ENCODE assay signal across 27 cellular contexts in genomic region chr4:136277741-136278140, GRCh38.
DNase-seq lines count a peak whose midpoint lies in the region; ATAC-seq, FAIRE-seq and TF ChIP-seq lines count a peak whose summit lies in the region.
"Had no signal": no experiment of that assay in that cellular context is flagged by ENCODE, and none has a peak within 500 bp of the region (broad histone marks: within the 10 kb centered on the region; RNA-seq: fewer than 3 reads in every experiment).

No MANE protein-coding gene starts in this region.

- H3K4ac ChIP-seq in H1 (replicated peaks; ENCODE audit: insufficient read length, low read depth, low read length) = no peak overlapping the region

- peak; percentile 28 for DNase-seq in NCI-H446 treated with DMSO at 0.1 percent for 48 hours (lab: John Stamatoyannopoulos, UW)
- DNase-seq in NCI-H446 (lab: John Stamatoyannopoulos, UW) = no peak
- DNase-seq in NCI-H69 (lab: John Stamatoyannopoulos, UW) = peak; percentile 85
- no peak for DNase-seq in H1 (ENCODE audit: low read depth in 1 of 2, low spot score in 2 of 2)
- DNase-seq in CD4-positive, alpha-beta memory T cell = no peak
- no peak for DNase-seq in stimulated activated naive B cell treated with anti-CD40 and anti-IgM and Interleukin-4, amounts not matched to agents 10 μg/mL and 1 μg/mL and 100 μg/mL, for 72 hours
- DNase-seq: 8988T; activated CD8-positive, alpha-beta T cell treated with anti-CD3 and anti-CD28 coated beads, Interleukin-2, amount 10 ng/mL, durations not matched to agents 7 days and 5 days; DND-41; effector CD8-positive, alpha-beta T cell; GOT3; immature natural killer cell; left colon; mucosa of descending colon; natural killer cell; NCI-H1417 treated with DMSO at 0.1 percent for 48 hours; PC-3; stimulated activated CD4-positive, alpha-beta T cell treated with anti-CD3 and anti-CD28 coated beads, Interleukin-15, amount 100 ng/mL, for 24 hours; substantia nigra; upper lobe of right lung had no signal

- H4K8ac ChIP-seq in H1 (ENCODE audit: extremely low read depth, insufficient read depth, low read length) = no peak overlapping the region

- H3K23me2 ChIP-seq in H1 (ENCODE audit: low read depth, low read length) = no peaks in the 10 kb centered on the region

- no peak overlapping the region for H3K4me3 Mint-ChIP-seq in CD4-positive, alpha-beta memory T cell
- no peak overlapping the region for H3K4me3 Mint-ChIP-seq in stimulated activated naive B cell treated with anti-CD40 and anti-IgM and Interleukin-4, amounts not matched to agents 10 μg/mL and 1 μg/mL and 100 μg/mL, for 72 hours
- H3K4me3 Mint-ChIP-seq: activated CD8-positive, alpha-beta T cell treated with anti-CD3 and anti-CD28 coated beads, Interleukin-2, amount 10 ng/mL, durations not matched to agents 7 days and 5 days; activated naive CD4-positive, alpha-beta T cell treated with anti-CD3 and anti-CD28 coated beads, Interleukin-2, amount 50 U/mL, for 24 hours; CD14-positive monocyte; immature natural killer cell; natural killer cell; stimulated activated memory B cell treated with anti-CD40 and anti-IgM and Interleukin-4, amounts not matched to agents 10 μg/mL and 1 μg/mL and 100 μg/mL, for 72 hours had no signal

- intact Hi-C loops in CD4-positive, alpha-beta memory T cell (cut with micrococcal nuclease) = no loop called here

- no peak overlapping the region for H2BK20ac ChIP-seq in H1 (ENCODE audit: low read length)

- H2AFZ ChIP-seq in H1 (ENCODE audit: low read length) = no peak overlapping the region

- H3K36me3 Mint-ChIP-seq in CD4-positive, alpha-beta memory T cell = no peaks in the 10 kb centered on the region
- H3K36me3 Mint-ChIP-seq in stimulated activated naive B cell treated with anti-CD40 and anti-IgM and Interleukin-4, amounts not matched to agents 10 μg/mL and 1 μg/mL and 100 μg/mL, for 72 hours = no peaks in the 10 kb centered on the region
- H3K36me3 Mint-ChIP-seq: activated naive CD4-positive, alpha-beta T cell treated with anti-CD3 and anti-CD28 coated beads, Interleukin-2, amount 50 U/mL, for 24 hours; CD14-positive monocyte; immature natural killer cell; natural killer cell; stimulated activated memory B cell treated with anti-CD40 and anti-IgM and Interleukin-4, amounts not matched to agents 10 μg/mL and 1 μg/mL and 100 μg/mL, for 72 hours had no signal

- CTCF ChIA-PET in H1 (lab: Charles Lee; ENCODE audit: partially characterized antibody) = no interaction called here
- CTCF ChIA-PET in CD4-positive, alpha-beta memory T cell (lab: Charles Lee; ENCODE audit: partially characterized antibody) = no interaction called here

- H3K14ac ChIP-seq in H1 (ENCODE audit: insufficient read length) = no peak overlapping the region

- H3K27me3 ChIP-seq in H1 (replicated peaks in 1 of 4; ENCODE audit: control insufficient read depth in 3 of 4, extremely low read depth in 1 of 4, insufficient read depth in 3 of 4, low read length in 3 of 4) = no peaks in the 10 kb centered on the region
- no peaks in the 10 kb centered on the region for H3K27me3 ChIP-seq in CD4-positive, alpha-beta memory T cell (ENCODE audit: insufficient read depth, low read length)
- H3K27me3 ChIP-seq: upper lobe of right lung had no signal

- no peaks in the 10 kb centered on the region for H3K9me3 ChIP-seq in H1 (ENCODE audit: insufficient read depth in 2 of 2, low read depth in 1 of 2, low read length in 1 of 2)
- no peaks in the 10 kb centered on the region for H3K9me3 ChIP-seq in CD4-positive, alpha-beta memory T cell (ENCODE audit: control insufficient read depth in 1 of 2, low read length in 2 of 2)
- H3K9me3 ChIP-seq: mucosa of descending colon, upper lobe of right lung had no signal

- H2BK15ac ChIP-seq in H1 (ENCODE audit: low read length) = no peak overlapping the region

- H3K27ac Mint-ChIP-seq in CD4-positive, alpha-beta memory T cell = no peak overlapping the region
- no peak overlapping the region for H3K27ac Mint-ChIP-seq in stimulated activated naive B cell treated with anti-CD40 and anti-IgM and Interleukin-4, amounts not matched to agents 10 μg/mL and 1 μg/mL and 100 μg/mL, for 72 hours
- H3K27ac Mint-ChIP-seq: activated CD8-positive, alpha-beta T cell treated with anti-CD3 and anti-CD28 coated beads, Interleukin-2, amount 10 ng/mL, durations not matched to agents 7 days and 5 days; activated naive CD4-positive, alpha-beta T cell treated with anti-CD3 and anti-CD28 coated beads, Interleukin-2, amount 50 U/mL, for 24 hours; CD14-positive monocyte; immature natural killer cell; natural killer cell; stimulated activated memory B cell treated with anti-CD40 and anti-IgM and Interleukin-4, amounts not matched to agents 10 μg/mL and 1 μg/mL and 100 μg/mL, for 72 hours had no signal

- no peak for TF ChIP-seq POLR2A in H1 (IDR thresholded peaks at IDR 0.05; ENCODE audit: control extremely low read depth in 1 of 2, low read depth in 2 of 2, low read length in 2 of 2)

- H3K18ac ChIP-seq in H1 (ENCODE audit: extremely low read depth, low read length) = no peak overlapping the region

- H3K4me1 ChIP-seq in H1 (replicated peaks in 1 of 4; ENCODE audit: control insufficient read depth in 3 of 4, insufficient read depth in 4 of 4, low read length in 3 of 4) = peaks cover 0 to 19% (median 11%) of the 10 kb centered on the region in 4 experiments; a peak in 3 of 7 replicates
- H3K4me1 ChIP-seq in CD4-positive, alpha-beta memory T cell (ENCODE audit: insufficient read depth, low read length) = no peaks in the 10 kb centered on the region
- H3K4me1 ChIP-seq: upper lobe of right lung had no signal

- H3K4me1 Mint-ChIP-seq in CD4-positive, alpha-beta memory T cell = no peaks in the 10 kb centered on the region
- no peaks in the 10 kb centered on the region for H3K4me1 Mint-ChIP-seq in stimulated activated naive B cell treated with anti-CD40 and anti-IgM and Interleukin-4, amounts not matched to agents 10 μg/mL and 1 μg/mL and 100 μg/mL, for 72 hours
- H3K4me1 Mint-ChIP-seq: activated naive CD4-positive, alpha-beta T cell treated with anti-CD3 and anti-CD28 coated beads, Interleukin-2, amount 50 U/mL, for 24 hours; CD14-positive monocyte; immature natural killer cell; natural killer cell; stimulated activated memory B cell treated with anti-CD40 and anti-IgM and Interleukin-4, amounts not matched to agents 10 μg/mL and 1 μg/mL and 100 μg/mL, for 72 hours had no signal

- H3K4me3 ChIP-seq in H1 (ENCODE audit: extremely low read depth in 1 of 4, insufficient read depth in 2 of 4, low read depth in 3 of 4, low read length in 4 of 4) = no peak overlapping the region
- no peak overlapping the region for H3K4me3 ChIP-seq in CD4-positive, alpha-beta memory T cell (ENCODE audit: low read length in 2 of 2)
- H3K4me3 ChIP-seq: mucosa of descending colon, upper lobe of right lung had no signal

- no peaks in the 10 kb centered on the region for H3K36me3 ChIP-seq in H1 (ENCODE audit: control insufficient read depth in 2 of 4, insufficient read depth in 4 of 4, low read length in 3 of 4)
- H3K36me3 ChIP-seq in CD4-positive, alpha-beta memory T cell (ENCODE audit: insufficient read depth, low read length) = no peaks in the 10 kb centered on the region
- H3K36me3 ChIP-seq: upper lobe of right lung had no signal

- H2BK12ac ChIP-seq in H1 (ENCODE audit: low read depth, low read length) = no peak overlapping the region

- no peak for TF ChIP-seq RAD21 in H1 (IDR thresholded peaks at IDR 0.05 in 1 of 2, conservative IDR thresholded peaks at IDR 0.05 in 1 of 2; ENCODE audit: low read depth in 2 of 2, low read length in 2 of 2)

- H2BK5ac ChIP-seq in H1 (ENCODE audit: low read depth, low read length) = no peak overlapping the region

- H4K20me1 ChIP-seq in H1 (replicated peaks in 1 of 2; ENCODE audit: control insufficient read depth in 1 of 2, insufficient read depth in 2 of 2, low read length in 2 of 2) = no peaks in the 10 kb centered on the region

- H2BK120ac ChIP-seq in H1 (replicated peaks; ENCODE audit: low read depth, low read length) = no peak overlapping the region

- ATAC-seq in GM19467 (IDR thresholded peaks at IDR 0.05; ENCODE audit: unreplicated experiment) = no peak
- ATAC-seq in GM21786 (IDR thresholded peaks at IDR 0.05; ENCODE audit: unreplicated experiment) = no peak
- no peak for ATAC-seq in stimulated activated naive B cell treated with anti-CD40 and anti-IgM and Interleukin-4, amounts not matched to agents 10 μg/mL and 1 μg/mL and 100 μg/mL, for 72 hours (replicated peaks)
- ATAC-seq: activated CD8-positive, alpha-beta T cell treated with anti-CD3 and anti-CD28 coated beads, Interleukin-2, amount 10 ng/mL, durations not matched to agents 7 days and 5 days; HepG2; left colon; mucosa of descending colon; natural killer cell; PC-3; Right ventricle myocardium inferior; stimulated activated memory B cell treated with anti-CD40 and anti-IgM and Interleukin-4, amounts not matched to agents 10 μg/mL and 1 μg/mL and 100 μg/mL, for 72 hours; upper lobe of right lung had no signal

- H2AK5ac ChIP-seq in H1 (ENCODE audit: low read depth, low read length) = no peak overlapping the region

- H3K79me2 ChIP-seq in H1 (ENCODE audit: control insufficient read depth in 1 of 2, insufficient read depth in 2 of 2, low read length in 2 of 2) = no peaks in the 10 kb centered on the region

- no peak overlapping the region for H4K91ac ChIP-seq in H1 (replicated peaks; ENCODE audit: insufficient read length, low read length)

- H3K9me3 Mint-ChIP-seq in CD4-positive, alpha-beta memory T cell = peaks cover 0 to 26% (median 3%) of the 10 kb centered on the region in 8 donors
- peaks cover 3 to 4% of the 10 kb centered on the region in 2 donors for H3K9me3 Mint-ChIP-seq in stimulated activated naive B cell treated with anti-CD40 and anti-IgM and Interleukin-4, amounts not matched to agents 10 μg/mL and 1 μg/mL and 100 μg/mL, for 72 hours

- TF ChIP-seq EP300 in H1 (IDR thresholded peaks at IDR 0.05; ENCODE audit: borderline replicate concordance in 1 of 2, low read depth in 2 of 2, low read length in 2 of 2) = no peak

- H4K5ac ChIP-seq in H1 (ENCODE audit: insufficient read length, low read depth, low read length) = peak overlapping the region; percentile 76

- H3K79me1 ChIP-seq in H1 (ENCODE audit: low read depth, low read length) = no peaks in the 10 kb centered on the region

- no peak for TF ChIP-seq CTCF in H1 (IDR thresholded peaks at IDR 0.05; ENCODE audit: control extremely low read depth in 1 of 3, insufficient read depth in 1 of 3, low read depth in 1 of 3, low read length in 3 of 3)

- H3K9ac ChIP-seq in H1 (replicated peaks in 1 of 4; ENCODE audit: extremely low read depth in 1 of 4, low read depth in 3 of 4, low read length in 3 of 4) = no peak overlapping the region

- no peak overlapping the region for H3K56ac ChIP-seq in H1 (replicated peaks; ENCODE audit: insufficient read length, low read depth, low read length)

- no peaks in the 10 kb centered on the region for H3K27me3 Mint-ChIP-seq in CD4-positive, alpha-beta memory T cell
- no peaks in the 10 kb centered on the region for H3K27me3 Mint-ChIP-seq in stimulated activated naive B cell treated with anti-CD40 and anti-IgM and Interleukin-4, amounts not matched to agents 10 μg/mL and 1 μg/mL and 100 μg/mL, for 72 hours
- H3K27me3 Mint-ChIP-seq: activated naive CD4-positive, alpha-beta T cell treated with anti-CD3 and anti-CD28 coated beads, Interleukin-2, amount 50 U/mL, for 24 hours; stimulated activated memory B cell treated with anti-CD40 and anti-IgM and Interleukin-4, amounts not matched to agents 10 μg/mL and 1 μg/mL and 100 μg/mL, for 72 hours had no signal

- no peak overlapping the region for H3K23ac ChIP-seq in H1 (ENCODE audit: insufficient read length)

- no peak for FAIRE-seq in H1 (lab: Jason Lieb, UNC)
- FAIRE-seq: HepG2 had no signal

- H3K27ac ChIP-seq in H1 (ENCODE audit: low read depth, low read length) = no peak overlapping the region
- no peak overlapping the region for H3K27ac ChIP-seq in CD4-positive, alpha-beta memory T cell (ENCODE audit: low read depth, low read length)
- H3K27ac ChIP-seq: upper lobe of right lung had no signal

- 84% methylated on average over 2 of the region's 2 CpGs; no CpG with 5 or more reads in 1 of the 2 experiments for WGBS in H1 (ENCODE audit: extremely low coverage in 1 of 2, insufficient coverage in 1 of 2, insufficient read length in 1 of 2, insufficient replicate concordance in 2 of 2, low coverage in 1 of 2, low lambda C conversion rate in 2 of 2, missing lambda C conversion rate in 1 of 2), 2 experiments

- POLR2A ChIA-PET in H1 (lab: Charles Lee; ENCODE audit: partially characterized antibody) = no interaction called here
- POLR2A ChIA-PET in CD4-positive, alpha-beta memory T cell (lab: Charles Lee; ENCODE audit: partially characterized antibody) = no interaction called here

- no peak overlapping the region for H3K4me2 ChIP-seq in H1 (ENCODE audit: insufficient read depth in 1 of 2, low read depth in 2 of 2, low read length in 2 of 2)

Comparison
In these comparisons a context has a peak if more than half of its experiments do, and no peak if none do; other contexts are left out.
1. DNase-seq: peak in NCI-H446 treated with DMSO at 0.1 percent for 48 hours (single experiment) and NCI-H69 (single experiment); none in NCI-H446 (0 of 2), H1 (0 of 2), CD4-positive, alpha-beta memory T cell (0 of 5) and stimulated activated naive B cell treated with anti-CD40 and anti-IgM and Interleukin-4, amounts not matched to agents 10 μg/mL and 1 μg/mL and 100 μg/mL, for 72 hours (single experiment).